ENCODE assay signal across 12 cellular contexts in the genomic region with DNA sequence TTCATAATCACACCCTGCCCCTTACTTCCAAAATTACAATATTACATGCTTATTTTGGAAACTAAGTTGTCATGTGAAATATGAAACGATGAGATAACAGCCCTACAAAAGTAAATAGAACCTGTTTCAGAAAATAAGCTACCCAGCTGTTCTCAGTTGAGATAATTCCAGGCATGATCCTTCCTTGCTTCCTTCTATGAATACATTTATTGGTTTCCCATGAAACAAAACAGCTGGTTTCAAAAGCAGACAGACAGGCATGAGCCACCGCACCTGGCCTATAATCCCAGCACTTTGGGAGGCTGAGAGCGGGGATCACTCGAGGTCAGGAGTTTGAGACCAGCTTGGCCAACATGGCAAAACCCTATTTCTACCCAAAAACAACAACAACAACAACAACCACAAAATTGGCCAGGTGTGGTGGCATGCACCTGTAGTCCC.
A peak's percentile ranks its signal among the peaks of the same experiment; 100 is the strongest.
DNase-seq lines count a peak whose midpoint lies in the region; ATAC-seq, FAIRE-seq and TF ChIP-seq lines count a peak whose summit lies in the region.
"Had no signal": no experiment of that assay in that cellular context is flagged by ENCODE, and none has a peak within 500 bp of the region (broad histone marks: within the 10 kb centered on the region; RNA-seq: fewer than 3 reads in every experiment).

No MANE protein-coding gene starts in this region.

- no peak overlapping the region for H3K4me3 ChIP-seq in CD4-positive, alpha-beta memory T cell (ENCODE audit: low read length in 2 of 2)
- H3K4me3 ChIP-seq in neural progenitor cell: no peak overlapping the region
- H3K4me3 ChIP-seq: skin epidermis had no signal

- peaks cover 98% of the 10 kb centered on the region for H3K79me2 ChIP-seq in neural progenitor cell (ENCODE audit: low read depth)

- no peak overlapping the region for H3K27ac ChIP-seq in CD4-positive, alpha-beta memory T cell (ENCODE audit: low read depth, low read length)
- H3K27ac ChIP-seq in neural progenitor cell: no peak overlapping the region

- no peaks in the 10 kb centered on the region for H3K27me3 Mint-ChIP-seq in CD4-positive, alpha-beta memory T cell
- no peaks in the 10 kb centered on the region for H3K27me3 Mint-ChIP-seq in activated naive CD8-positive, alpha-beta T cell treated with anti-CD3 and anti-CD28 coated beads for 36 hours
- peaks cover 2% of the 10 kb centered on the region for H3K27me3 Mint-ChIP-seq in neural progenitor cell (ENCODE audit: insufficient read depth, low read depth)

- no peak overlapping the region for H3K4me2 ChIP-seq in neural progenitor cell

- no peaks in the 10 kb centered on the region for H3K27me3 ChIP-seq in CD4-positive, alpha-beta memory T cell (ENCODE audit: insufficient read depth, low read length)
- no peaks in the 10 kb centered on the region for H3K27me3 ChIP-seq in neural progenitor cell

- H3K27ac Mint-ChIP-seq in CD4-positive, alpha-beta memory T cell: peak overlapping the region; percentile 70 to 96 (median 82)
- H3K27ac Mint-ChIP-seq in activated naive CD8-positive, alpha-beta T cell treated with anti-CD3 and anti-CD28 coated beads for 36 hours: peak overlapping the region; percentile 88
- peak overlapping the region; percentile 54 for H3K27ac Mint-ChIP-seq in neural progenitor cell

- H3K9ac ChIP-seq in neural progenitor cell: no peak overlapping the region

- H3K36me3 Mint-ChIP-seq in CD4-positive, alpha-beta memory T cell: peaks cover 8 to 34% of the 10 kb centered on the region in 2 donors
- H3K36me3 Mint-ChIP-seq in activated naive CD8-positive, alpha-beta T cell treated with anti-CD3 and anti-CD28 coated beads for 36 hours: peaks cover 35% of the 10 kb centered on the region
- peaks cover 14% of the 10 kb centered on the region for H3K36me3 Mint-ChIP-seq in neural progenitor cell

- POLR2A ChIA-PET in CD4-positive, alpha-beta memory T cell (lab: Charles Lee; ENCODE audit: partially characterized antibody): interaction anchor here (0.5 to 1.2 kb wide), 7 partner anchors 26 to 184 kb away, joined by 3 to 8 read pairs (median 3); a partner anchor contains a TSS

- peaks cover 100% of the 10 kb centered on the region for H4K20me1 ChIP-seq in neural progenitor cell (ENCODE audit: low read depth)

- FAIRE-seq in GM18507 (lab: Jason Lieb, UNC): peak; percentile 44

- peak overlapping the region in 4 of 8 donors; percentile 8 to 57 (median 24) for H3K4me3 Mint-ChIP-seq in CD4-positive, alpha-beta memory T cell
- no peak overlapping the region for H3K4me3 Mint-ChIP-seq in activated naive CD8-positive, alpha-beta T cell treated with anti-CD3 and anti-CD28 coated beads for 36 hours
- H3K4me3 Mint-ChIP-seq in neural progenitor cell: no peak overlapping the region

- CTCF ChIA-PET in CD4-positive, alpha-beta memory T cell (lab: Charles Lee; ENCODE audit: partially characterized antibody): interaction anchor here (0.8 to 11.0 kb wide), 9 partner anchors 20 to 171 kb away, joined by 3 to 101 read pairs (median 4); no protein-coding TSS in a partner anchor

- peaks cover 68 to 93% (median 82%) of the 10 kb centered on the region in 4 donors for H3K4me1 Mint-ChIP-seq in CD4-positive, alpha-beta memory T cell
- H3K4me1 Mint-ChIP-seq in activated naive CD8-positive, alpha-beta T cell treated with anti-CD3 and anti-CD28 coated beads for 36 hours: peaks cover 82% of the 10 kb centered on the region
- peaks cover 69% of the 10 kb centered on the region for H3K4me1 Mint-ChIP-seq in neural progenitor cell

- no peak for ATAC-seq in HG03520 (IDR thresholded peaks at IDR 0.05; ENCODE audit: unreplicated experiment)
- ATAC-seq: left lobe of liver had no signal

- no peaks in the 10 kb centered on the region for H3K9me3 Mint-ChIP-seq in CD4-positive, alpha-beta memory T cell
- no peaks in the 10 kb centered on the region for H3K9me3 Mint-ChIP-seq in activated naive CD8-positive, alpha-beta T cell treated with anti-CD3 and anti-CD28 coated beads for 36 hours
- H3K9me3 Mint-ChIP-seq in neural progenitor cell: no peaks in the 10 kb centered on the region

- intact Hi-C loops in CD4-positive, alpha-beta memory T cell (cut with micrococcal nuclease): no loop called here

- no peak for DNase-seq in CD4-positive, alpha-beta memory T cell
- DNase-seq in GM18507 (ENCODE audit: extremely low spot score, insufficient read length, low read depth): no peak
- no peak for DNase-seq in activated naive CD8-positive, alpha-beta T cell treated with anti-CD3 and anti-CD28 coated beads for 36 hours
- no peak for DNase-seq in neural progenitor cell (ENCODE audit: low spot score)
- no peak for DNase-seq in cerebellar cortex (ENCODE audit: low spot score)
- no peak for DNase-seq in activated CD4-positive, CD25-positive, alpha-beta regulatory T cell (lab: John Stamatoyannopoulos, UW)
- DNase-seq in stimulated activated CD4-positive, alpha-beta T cell treated with anti-CD3 and anti-CD28 coated beads, Interleukin-2, amount 100 ng/mL, for 48 hours: no peak
- DNase-seq: EL, NCI-H446 treated with DMSO at 0.1 percent for 48 hours had no signal

- no peak for TF ChIP-seq CTCF in neural progenitor cell (IDR thresholded peaks at IDR 0.05)

- H3K4me1 ChIP-seq in CD4-positive, alpha-beta memory T cell (ENCODE audit: insufficient read depth, low read length): peaks cover 96% of the 10 kb centered on the region
- H3K4me1 ChIP-seq in neural progenitor cell: peaks cover 77% of the 10 kb centered on the region

- H3F3A ChIP-seq in neural progenitor cell (ENCODE audit: low read depth): peaks cover 67% of the 10 kb centered on the region

- H3K9me3 ChIP-seq in CD4-positive, alpha-beta memory T cell (ENCODE audit: control insufficient read depth in 1 of 2, low read length in 2 of 2): no peaks in the 10 kb centered on the region
- no peaks in the 10 kb centered on the region for H3K9me3 ChIP-seq in neural progenitor cell (ENCODE audit: low read depth)

- no peaks in the 10 kb centered on the region for H3K36me3 ChIP-seq in CD4-positive, alpha-beta memory T cell (ENCODE audit: insufficient read depth, low read length)
- H3K36me3 ChIP-seq in neural progenitor cell: no peaks in the 10 kb centered on the region

- no peak overlapping the region for H2AFZ ChIP-seq in neural progenitor cell (replicated peaks)
